ENCODE assay signal across 8 cellular contexts in genomic region chr15:92079047-92079446, GRCh38.
DNase-seq lines count a peak whose midpoint lies in the region; ATAC-seq, FAIRE-seq and TF ChIP-seq lines count a peak whose summit lies in the region.

No MANE protein-coding gene starts in this region.

- ATAC-seq in A549 (peak in 1 of 2 experiments; percentile 37; a peak in 3 of 6 replicates), RWPE2 (ENCODE audit: low read depth) (no peak), GM21717 (IDR thresholded peaks at IDR 0.05; ENCODE audit: unreplicated experiment) (no peak), body of pancreas (no peak), pancreas (no peak)

- POLR2A ChIA-PET in A549 (lab: Yijun Ruan, JAX): no interaction called here

- no peak for TF ChIP-seq EP300 in A549 (IDR thresholded peaks at IDR 0.05)

- intact Hi-C loops in body of pancreas (cut with DNase I) (no loop called here), pancreas (cut with DNase I) (loop anchor here in 1 of 3 donors (10.0 kb wide), 1 partner anchor 114 kb away; no protein-coding TSS in a partner anchor)

- no peak overlapping the region for H3K4me3 ChIP-seq in A549
- no peak overlapping the region for H3K4me3 ChIP-seq in GM12865 (ENCODE audit: low read depth, low read length)
- H3K4me3 ChIP-seq in RWPE2 (ENCODE audit: severe bottlenecking): no peak overlapping the region
- no peak overlapping the region for H3K4me3 ChIP-seq in body of pancreas
- no peak overlapping the region for H3K4me3 ChIP-seq in pancreas

- no peak overlapping the region for H3K27ac ChIP-seq in A549
- H3K27ac ChIP-seq in RWPE2 (ENCODE audit: poor library complexity, severe bottlenecking): no peak overlapping the region
- no peak overlapping the region for H3K27ac ChIP-seq in body of pancreas
- no peak overlapping the region for H3K27ac ChIP-seq in pancreas

- TF ChIP-seq RAD21 in A549 (conservative IDR thresholded peaks at IDR 0.05 in 1 of 2, IDR thresholded peaks at IDR 0.05 in 1 of 2): no peak

- no peaks in the 10 kb centered on the region for H3K9me3 ChIP-seq in A549
- H3K9me3 ChIP-seq in RWPE2 (ENCODE audit: severe bottlenecking): no peaks in the 10 kb centered on the region
- no peaks in the 10 kb centered on the region for H3K9me3 ChIP-seq in body of pancreas
- no peaks in the 10 kb centered on the region for H3K9me3 ChIP-seq in pancreas

- no peak for TF ChIP-seq POLR2A in A549 (IDR thresholded peaks at IDR 0.05; ENCODE audit: low read length)
- no peak for TF ChIP-seq POLR2A in erythroblast (IDR thresholded peaks at IDR 0.05; ENCODE audit: low read length)
- no peak for TF ChIP-seq POLR2A in body of pancreas (IDR thresholded peaks at IDR 0.05)

- H3K27me3 ChIP-seq in RWPE2 (ENCODE audit: insufficient read depth, poor library complexity, severe bottlenecking): no peaks in the 10 kb centered on the region
- no peaks in the 10 kb centered on the region for H3K27me3 ChIP-seq in body of pancreas
- no peaks in the 10 kb centered on the region for H3K27me3 ChIP-seq in pancreas

- peak in 1 of 2 experiments; percentile 66 for DNase-seq in A549 (ENCODE audit: low read depth in 1 of 2, low spot score in 1 of 2)
- DNase-seq in GM12865 (ENCODE audit: low read depth): peak; percentile 54
- DNase-seq in RWPE2 (ENCODE audit: low spot score): no peak
- DNase-seq in erythroblast (lab: John Stamatoyannopoulos, UW): peak; percentile 32 to 54
- no peak for DNase-seq in body of pancreas
- no peak for DNase-seq in pancreas
- no peak for DNase-seq in COLO829 (ENCODE audit: low spot score)

- no peaks in the 10 kb centered on the region for H3K36me3 ChIP-seq in RWPE2 (ENCODE audit: low read depth)
- no peaks in the 10 kb centered on the region for H3K36me3 ChIP-seq in body of pancreas (replicated peaks in 1 of 2; ENCODE audit: insufficient read depth in 1 of 2, low read depth in 2 of 2)
- no peaks in the 10 kb centered on the region for H3K36me3 ChIP-seq in pancreas

- 68% methylated on average over 3 of the region's 3 CpGs for WGBS in A549 (ENCODE audit: missing lambda C conversion rate)
- WGBS in body of pancreas, 2 donors: 72 to 80% methylated on average over 3 of the region's 3 CpGs
- 59 to 82% methylated on average over 3 of the region's 3 CpGs for WGBS in pancreas, 2 donors

- H3K4me2 ChIP-seq in A549: no peak overlapping the region

- CTCF ChIA-PET in A549 (lab: Yijun Ruan, JAX): interaction anchor here (0.6 to 17.2 kb wide), 28 partner anchors 10 to 1023 kb away, joined by 3 to 256 read pairs (median 5); partner anchors contain the start of gene SLCO3A1

- FAIRE-seq in A549 (lab: Jason Lieb, UNC) (no peak), pancreas (lab: Jason Lieb, UNC) (no peak)

- H3K4me1 ChIP-seq in A549 (peaks cover 6% of the 10 kb centered on the region; the same call in 2 of the 3 replicates), RWPE2 (ENCODE audit: insufficient read depth, poor library complexity, severe bottlenecking) (peaks cover 5% of the 10 kb centered on the region), body of pancreas (no peaks in the 10 kb centered on the region), pancreas (no peaks in the 10 kb centered on the region)

- TF ChIP-seq CTCF in A549 (IDR thresholded peaks at IDR 0.05): peak; percentile 17; the same call in 2 of the 3 replicates
- TF ChIP-seq CTCF in GM12865 (IDR thresholded peaks at IDR 0.05; ENCODE audit: insufficient read depth, low read depth, low read length, missing control alignments): peak; percentile 49
- TF ChIP-seq CTCF in RWPE2 (IDR thresholded peaks at IDR 0.05; ENCODE audit: poor library complexity, severe bottlenecking): peak; percentile 40
- TF ChIP-seq CTCF in body of pancreas (IDR thresholded peaks at IDR 0.05): no peak
- TF ChIP-seq CTCF in pancreas (IDR thresholded peaks at IDR 0.05): peak in 1 of 4 donors; percentile 14

TF ChIP-seq in A549, 52 proteins besides CTCF, POLR2A, EP300 and RAD21:
- no peak for TF ChIP-seq HOXB5 (CRISPR knock-in tag; IDR thresholded peaks at IDR 0.05)
- no peak for TF ChIP-seq TFCP2L1 (CRISPR knock-in tag; IDR thresholded peaks at IDR 0.05)
- TF ChIP-seq HDAC2 (IDR thresholded peaks at IDR 0.05): no peak
- TF ChIP-seq CBX2 (IDR thresholded peaks at IDR 0.05; ENCODE audit: borderline replicate concordance, low read depth): no peak
- TF ChIP-seq HOXA7 (CRISPR knock-in tag; IDR thresholded peaks at IDR 0.05): no peak
- TF ChIP-seq RARB (CRISPR knock-in tag; IDR thresholded peaks at IDR 0.05): no peak
- TF ChIP-seq ELK1 (IDR thresholded peaks at IDR 0.05; ENCODE audit: low read depth, low read length): no peak
- no peak for TF ChIP-seq NFE2L2 (conservative IDR thresholded peaks at IDR 0.05; ENCODE audit: low read length)
- TF ChIP-seq CHD4 (IDR thresholded peaks at IDR 0.05; ENCODE audit: borderline replicate concordance): no peak
- TF ChIP-seq ESRRA (IDR thresholded peaks at IDR 0.05; ENCODE audit: borderline replicate concordance, low read length): no peak
- no peak for TF ChIP-seq HES2 (IDR thresholded peaks at IDR 0.05)
- no peak for TF ChIP-seq BHLHE40 (IDR thresholded peaks at IDR 0.05; ENCODE audit: low read depth, low read length)
- no peak for TF ChIP-seq CBX8 (IDR thresholded peaks at IDR 0.05)
- no peak for TF ChIP-seq NPAS2 (CRISPR knock-in tag; IDR thresholded peaks at IDR 0.05; ENCODE audit: borderline replicate concordance)
- TF ChIP-seq JUN (IDR thresholded peaks at IDR 0.05): no peak

Comparison
In these comparisons a context has a peak if more than half of its experiments do, and no peak if none do; other contexts are left out.
1. DNase-seq: peak in GM12865 (single experiment) and erythroblast (2 of 2); none in RWPE2 (single experiment), body of pancreas (0 of 4), pancreas (0 of 6) and COLO829 (single experiment).
2. CTCF ChIP-seq: peak in A549 (single experiment), GM12865 (single experiment) and RWPE2 (single experiment); none in body of pancreas (0 of 7).